ENCODE assay signal across 34 cellular contexts in the genomic region with DNA sequence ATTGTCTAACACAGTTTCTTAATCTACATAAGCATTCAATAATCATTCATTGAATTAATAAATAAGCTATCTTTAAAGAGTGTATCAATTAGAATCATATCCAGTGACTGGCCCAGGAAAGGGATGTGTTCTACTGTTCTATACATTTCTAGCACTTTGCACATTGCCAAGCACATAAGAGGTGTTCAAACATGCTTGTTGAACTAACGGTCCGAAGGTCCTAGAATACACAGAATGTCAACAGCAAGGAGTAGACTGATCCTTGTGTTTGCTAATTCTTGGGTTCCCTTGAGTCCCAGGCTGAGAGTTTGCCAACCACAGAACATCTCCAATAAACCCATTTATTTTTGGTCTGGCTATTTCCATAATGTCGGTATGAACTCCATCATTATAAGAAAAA.
DNase-seq lines count a peak whose midpoint lies in the region; ATAC-seq, FAIRE-seq and TF ChIP-seq lines count a peak whose summit lies in the region.
"Had no signal": no experiment of that assay in that cellular context is flagged by ENCODE, and none has a peak within 500 bp of the region (broad histone marks: within the 10 kb centered on the region; RNA-seq: fewer than 3 reads in every experiment).

No MANE protein-coding gene starts in this region.

- H3K4me3 ChIP-seq in HepG2 (replicated peaks in 1 of 3; ENCODE audit: insufficient read depth in 1 of 3, low read depth in 2 of 3, low read length in 3 of 3): no peak overlapping the region
- H3K4me3 ChIP-seq in right lobe of liver: no peak overlapping the region
- no peak overlapping the region for H3K4me3 ChIP-seq in BLaER1
- H3K4me3 ChIP-seq: A549; BLaER1 treated with 17β-estradiol and CSF1 and Interleukin-3, amounts not matched to agents 10 nM and 100 nM had no signal

- intact Hi-C loops in HepG2 (cut with micrococcal nuclease; ENCODE audit: unreplicated experiment) (loop anchor here (2.0 kb wide), 1 partner anchor 274 kb away; no protein-coding TSS in a partner anchor), right lobe of liver (cut with DNase I) (no loop called here)
- intact Hi-C loops in activated T-helper 1 cell treated with anti-CD3 and anti-CD28 coated beads, Interleukin-12 subunit alpha, Interleukin-12 subunit beta, Interleukin-2, Interleukin-4 antibody, amounts not matched to agents 30 ng/mL and 10 ng/mL and 1 ng/mL, durations not matched to agents 14 hours and 24 hours and 36 hours (cut with micrococcal nuclease): no loop called here

- TF ChIP-seq EP300 in HepG2 (IDR thresholded peaks at IDR 0.05; ENCODE audit: low read depth in 2 of 2, low read length in 2 of 2) (no peak), HepG2 (CRISPR knock-in tag; IDR thresholded peaks at IDR 0.05; ENCODE audit: borderline replicate concordance) (no peak)

- H3K4me1 ChIP-seq in HepG2 (ENCODE audit: insufficient read depth, low read length): no peaks in the 10 kb centered on the region
- no peaks in the 10 kb centered on the region for H3K4me1 ChIP-seq in right lobe of liver
- peaks cover 10% of the 10 kb centered on the region; the same call in 1 of the 2 replicates for H3K4me1 ChIP-seq in BLaER1
- H3K4me1 ChIP-seq: A549, BE2C, Caco-2 had no signal

- no peaks in the 10 kb centered on the region for H3K36me3 Mint-ChIP-seq in activated T-helper 1 cell treated with anti-CD3 and anti-CD28 coated beads, Interleukin-12 subunit alpha, Interleukin-12 subunit beta, Interleukin-2, Interleukin-4 antibody, amounts not matched to agents 30 ng/mL and 10 ng/mL and 1 ng/mL, durations not matched to agents 14 hours and 24 hours and 36 hours (ENCODE audit: low read depth)
- H3K36me3 Mint-ChIP-seq: CD14-positive monocyte; CD4-positive, alpha-beta memory T cell; CD4-positive, CD25-positive, alpha-beta regulatory T cell; CD8-positive, alpha-beta memory T cell; CD8-positive, alpha-beta T cell had no signal

- 22% methylated on average over 3 of the region's 3 CpGs for WGBS in HepG2 (ENCODE audit: low lambda C conversion rate)
- WGBS in right lobe of liver (ENCODE audit: insufficient coverage, low coverage, low lambda C conversion rate, missing lambda C conversion rate): 39% methylated on average over 3 of the region's 3 CpGs

- peaks cover 11% of the 10 kb centered on the region for H3K9me3 Mint-ChIP-seq in activated T-helper 1 cell treated with anti-CD3 and anti-CD28 coated beads, Interleukin-12 subunit alpha, Interleukin-12 subunit beta, Interleukin-2, Interleukin-4 antibody, amounts not matched to agents 30 ng/mL and 10 ng/mL and 1 ng/mL, durations not matched to agents 14 hours and 24 hours and 36 hours

- H4K20me1 ChIP-seq in HepG2 (ENCODE audit: insufficient read depth, low read length) (no peaks in the 10 kb centered on the region), BLaER1 (no peaks in the 10 kb centered on the region)
- H4K20me1 ChIP-seq: BLaER1 treated with 17β-estradiol and CSF1 and Interleukin-3, amounts not matched to agents 10 nM and 100 nM had no signal

- no peaks in the 10 kb centered on the region for H3K27me3 Mint-ChIP-seq in activated T-helper 1 cell treated with anti-CD3 and anti-CD28 coated beads, Interleukin-12 subunit alpha, Interleukin-12 subunit beta, Interleukin-2, Interleukin-4 antibody, amounts not matched to agents 30 ng/mL and 10 ng/mL and 1 ng/mL, durations not matched to agents 14 hours and 24 hours and 36 hours (ENCODE audit: insufficient read depth)
- H3K27me3 Mint-ChIP-seq: B cell; CD4-positive, alpha-beta memory T cell; CD4-positive, alpha-beta T cell; CD4-positive, CD25-positive, alpha-beta regulatory T cell; CD8-positive, alpha-beta memory T cell had no signal

- in situ Hi-C loops in HepG2 (cut with HindIII; ENCODE audit: extremely low pct_ligation_motif_present, low pct_unique_long_range_greater_than_20kb): no loop called here

- POLR2A ChIA-PET in HepG2 (lab: Yijun Ruan, JAX): no interaction called here

- no TSS peak for BruUV-seq in HepG2 (replicated peaks; lab: Mats Ljungman, UMichigan)

- H3K4me1 Mint-ChIP-seq in activated T-helper 1 cell treated with anti-CD3 and anti-CD28 coated beads, Interleukin-12 subunit alpha, Interleukin-12 subunit beta, Interleukin-2, Interleukin-4 antibody, amounts not matched to agents 30 ng/mL and 10 ng/mL and 1 ng/mL, durations not matched to agents 14 hours and 24 hours and 36 hours (ENCODE audit: low read depth): no peaks in the 10 kb centered on the region
- H3K4me1 Mint-ChIP-seq: B cell; CD14-positive monocyte; CD4-positive, alpha-beta memory T cell; CD4-positive, CD25-positive, alpha-beta regulatory T cell; CD8-positive, alpha-beta memory T cell had no signal

- H3K9ac ChIP-seq in HepG2 (ENCODE audit: insufficient read depth, low read depth, low read length) (no peak overlapping the region), BLaER1 (no peak overlapping the region)
- H3K9ac ChIP-seq: BLaER1 treated with 17β-estradiol and CSF1 and Interleukin-3, amounts not matched to agents 10 nM and 100 nM had no signal

- H3K27ac Mint-ChIP-seq in activated T-helper 1 cell treated with anti-CD3 and anti-CD28 coated beads, Interleukin-12 subunit alpha, Interleukin-12 subunit beta, Interleukin-2, Interleukin-4 antibody, amounts not matched to agents 30 ng/mL and 10 ng/mL and 1 ng/mL, durations not matched to agents 14 hours and 24 hours and 36 hours: no peak overlapping the region
- H3K27ac Mint-ChIP-seq: B cell; CD14-positive monocyte; CD4-positive, alpha-beta memory T cell; CD4-positive, alpha-beta T cell; CD4-positive, CD25-positive, alpha-beta regulatory T cell; CD8-positive, alpha-beta memory T cell; CD8-positive, alpha-beta T cell had no signal

- H3K27me3 ChIP-seq in HepG2 (ENCODE audit: control insufficient read depth in 1 of 2, insufficient read depth in 2 of 2, low read length in 2 of 2): no peaks in the 10 kb centered on the region
- no peaks in the 10 kb centered on the region for H3K27me3 ChIP-seq in right lobe of liver
- no peaks in the 10 kb centered on the region for H3K27me3 ChIP-seq in BLaER1
- H3K27me3 ChIP-seq: BE2C; BLaER1 treated with 17β-estradiol and CSF1 and Interleukin-3, amounts not matched to agents 10 nM and 100 nM had no signal

- H3K27ac ChIP-seq in HepG2 (ENCODE audit: extremely low read length, insufficient read depth, low read length) (no peak overlapping the region), right lobe of liver (no peak overlapping the region), BLaER1 (no peak overlapping the region)
- H3K27ac ChIP-seq: 22Rv1; A549; BLaER1 treated with 17β-estradiol and CSF1 and Interleukin-3, amounts not matched to agents 10 nM and 100 nM; C4-2B had no signal

- CTCF ChIA-PET in HepG2 (lab: Yijun Ruan, JAX; ENCODE audit: low intra/inter-chr PET ratio, low total read pairs): no interaction called here

- peak; percentile 45 for DNase-seq in DMS53 (lab: John Stamatoyannopoulos, UW)
- DNase-seq in DMS53 treated with DMSO at 0.1 percent for 48 hours (lab: John Stamatoyannopoulos, UW; ENCODE audit: unreplicated experiment): no peak
- no peak for DNase-seq in HepG2 (ENCODE audit: low spot score)
- DNase-seq in right lobe of liver: no peak
- no peak for DNase-seq in activated T-helper 1 cell treated with anti-CD3 and anti-CD28 coated beads, Interleukin-12 subunit alpha, Interleukin-12 subunit beta, Interleukin-2, Interleukin-4 antibody, amounts not matched to agents 30 ng/mL and 10 ng/mL and 1 ng/mL, durations not matched to agents 14 hours and 24 hours and 36 hours (ENCODE audit: low spot score)
- DNase-seq: 8988T; ACHN; AML-193; BE2C; C1 segment of cervical spinal cord; Caco-2; Calu3; CD4-positive, alpha-beta memory T cell; CD4-positive, alpha-beta T cell; CD4-positive, CD25-positive, alpha-beta regulatory T cell; CD8-positive, alpha-beta memory T cell; CD8-positive, alpha-beta T cell; COR-L47; DMS 273 treated with DMSO at 0.1 percent for 48 hours; DMS153; DMS79; DMS79 treated with DMSO at 0.1 percent for 48 hours; DND-41; EL had no signal

- H3K4me2 ChIP-seq in HepG2 (ENCODE audit: low read depth, low read length): no peak overlapping the region
- peak overlapping the region; percentile 6; the same call in 1 of the 2 replicates for H3K4me2 ChIP-seq in BLaER1
- H3K4me2 ChIP-seq: A549 had no signal

- H3K36me3 ChIP-seq in HepG2 (replicated peaks in 1 of 2; ENCODE audit: control insufficient read depth in 1 of 2, insufficient read depth in 2 of 2, low read length in 2 of 2) (no peaks in the 10 kb centered on the region), right lobe of liver (no peaks in the 10 kb centered on the region), BLaER1 (no peaks in the 10 kb centered on the region)
- H3K36me3 ChIP-seq: BE2C; BLaER1 treated with 17β-estradiol and CSF1 and Interleukin-3, amounts not matched to agents 10 nM and 100 nM had no signal

- no peaks in the 10 kb centered on the region for H3K79me2 ChIP-seq in HepG2 (ENCODE audit: insufficient read depth, low read length)

- H3K4me3 Mint-ChIP-seq in activated T-helper 1 cell treated with anti-CD3 and anti-CD28 coated beads, Interleukin-12 subunit alpha, Interleukin-12 subunit beta, Interleukin-2, Interleukin-4 antibody, amounts not matched to agents 30 ng/mL and 10 ng/mL and 1 ng/mL, durations not matched to agents 14 hours and 24 hours and 36 hours: no peak overlapping the region
- H3K4me3 Mint-ChIP-seq: B cell; CD14-positive monocyte; CD4-positive, alpha-beta memory T cell; CD4-positive, alpha-beta T cell; CD4-positive, CD25-positive, alpha-beta regulatory T cell; CD8-positive, alpha-beta memory T cell; CD8-positive, alpha-beta T cell had no signal

- TF ChIP-seq POLR2A in HepG2 (IDR thresholded peaks at IDR 0.05; ENCODE audit: insufficient read depth in 1 of 2, low read depth in 2 of 2, low read length in 2 of 2) (no peak), right lobe of liver (IDR thresholded peaks at IDR 0.05) (no peak)

- no peak for TF ChIP-seq RAD21 in HepG2 (CRISPR knock-in tag; IDR thresholded peaks at IDR 0.05)

- H3K9me3 ChIP-seq in HepG2 (ENCODE audit: low read length) (peaks cover 15% of the 10 kb centered on the region), right lobe of liver (no peaks in the 10 kb centered on the region), BLaER1 (no peaks in the 10 kb centered on the region)
- H3K9me3 ChIP-seq: A549; BE2C; BLaER1 treated with 17β-estradiol and CSF1 and Interleukin-3, amounts not matched to agents 10 nM and 100 nM; Caco-2 had no signal

- FAIRE-seq in HepG2 (lab: Jason Lieb, UNC): no peak
- FAIRE-seq: A204.1, A549, D721Med, G401.6 had no signal

- ATAC-seq in HepG2 (peak; percentile 54; the same call in 2 of the 3 replicates), right lobe of liver (no peak)
- ATAC-seq: A549; CD8-positive, alpha-beta T cell had no signal

- TF ChIP-seq CTCF in HepG2 (CRISPR knock-in tag; IDR thresholded peaks at IDR 0.05) (no peak), right lobe of liver (IDR thresholded peaks at IDR 0.05) (no peak)

- H2AFZ ChIP-seq in HepG2 (ENCODE audit: low read length): no peak overlapping the region

TF ChIP-seq in HepG2, 621 proteins besides CTCF, POLR2A, EP300 and RAD21 (continues in another document):
- TF ChIP-seq, protein P1, sequence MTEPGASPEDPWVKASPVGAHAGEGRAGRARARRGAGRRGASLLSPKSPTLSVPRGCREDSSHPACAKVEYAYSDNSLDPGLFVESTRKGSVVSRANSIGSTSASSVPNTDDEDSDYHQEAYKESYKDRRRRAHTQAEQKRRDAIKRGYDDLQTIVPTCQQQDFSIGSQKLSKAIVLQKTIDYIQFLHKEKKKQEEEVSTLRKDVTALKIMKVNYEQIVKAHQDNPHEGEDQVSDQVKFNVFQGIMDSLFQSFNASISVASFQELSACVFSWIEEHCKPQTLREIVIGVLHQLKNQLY (CRISPR knock-in tag; IDR thresholded peaks at IDR 0.05): no peak
